19 cellular contexts compared by ENCODE assay signal in genomic region chr3:158830391-158830790, GRCh38. TPM values are rescaled to one million over a fixed set of nuclear protein-coding genes. Genes with fewer than 3 reads are reported as not detected.
A peak's percentile ranks its signal among the peaks of the same experiment; 100 is the strongest.
DNase-seq lines count a peak whose midpoint lies in the region; ATAC-seq and TF ChIP-seq lines count a peak whose summit lies in the region.
"Had no signal": no experiment of that assay in that cellular context is flagged by ENCODE, and none has a peak within 500 bp of the region (broad histone marks: within the 10 kb centered on the region; RNA-seq: fewer than 3 reads in every experiment).

No MANE protein-coding gene starts in this region.

- H2AFZ ChIP-seq in ACC112 (ENCODE audit: low read length, unreplicated experiment) (no peak overlapping the region), GM23248 (no peak overlapping the region)
- H2AFZ ChIP-seq: neural progenitor cell had no signal

- H3K36me3 ChIP-seq in ACC112 (ENCODE audit: insufficient read depth, low read length) (peaks cover 13% of the 10 kb centered on the region), GM23248 (ENCODE audit: low read depth) (peaks cover 38% of the 10 kb centered on the region)
- H3K36me3 ChIP-seq: neural progenitor cell had no signal

- no peak overlapping the region for H3K4me2 ChIP-seq in GM23248 (ENCODE audit: unreplicated experiment)
- H3K4me2 ChIP-seq: neural progenitor cell had no signal

- TF ChIP-seq POLR2A in GM18505 (IDR thresholded peaks at IDR 0.05; ENCODE audit: borderline replicate concordance, extremely low read depth, insufficient read depth, insufficient read length), result no peak

- in situ Hi-C loops in GM23248 (cut with MboI), result loop anchor here (25.0 kb wide), 1 partner anchor 982 kb away; no protein-coding TSS in a partner anchor

- H3K27ac ChIP-seq in ACC112 (ENCODE audit: low read depth, low read length) (peak overlapping the region; percentile 5; the same call in 1 of the 2 replicates), GM23248 (no peak overlapping the region)
- H3K27ac ChIP-seq: neural progenitor cell, skin epidermis, tibial nerve, VCaP had no signal

- H3K9ac ChIP-seq in GM23248, result no peak overlapping the region
- H3K9ac ChIP-seq: neural progenitor cell had no signal

- H3K79me2 ChIP-seq in ACC112 (ENCODE audit: control insufficient read depth, insufficient read depth, low read length, unreplicated experiment) (no peaks in the 10 kb centered on the region), GM23248 (ENCODE audit: insufficient read depth) (no peaks in the 10 kb centered on the region)

- H3K4me1 ChIP-seq in ACC112 (ENCODE audit: control insufficient read depth, insufficient read depth, low read length, unreplicated experiment) (peaks cover 8% of the 10 kb centered on the region), GM23248 (ENCODE audit: insufficient read depth) (no peaks in the 10 kb centered on the region)
- H3K4me1 ChIP-seq: neural progenitor cell, tibial nerve had no signal

- H3K27me3 ChIP-seq in ACC112 (ENCODE audit: insufficient read depth, low read length) (no peaks in the 10 kb centered on the region), GM23248 (replicated peaks; ENCODE audit: insufficient read depth) (no peaks in the 10 kb centered on the region)
- H3K27me3 ChIP-seq: neural progenitor cell, tibial nerve had no signal

- intact Hi-C loops in left colon (cut with DNase I, micrococcal nuclease), result loop anchor here in 1 of 2 donors (10.0 kb wide), 1 partner anchor 64 kb away; no protein-coding TSS in a partner anchor

- H3K9me2 ChIP-seq in GM23248 (ENCODE audit: insufficient read depth), result no peaks in the 10 kb centered on the region

- ATAC-seq in esophagus mucosa (peak; percentile 79), GM18505 (IDR thresholded peaks at IDR 0.05; ENCODE audit: unreplicated experiment) (no peak), left colon (no peak)
- ATAC-seq: CD8-positive, alpha-beta T cell; T-helper 17 cell had no signal

- WGBS in GM23248 (ENCODE audit: low coverage in 1 of 2, low lambda C conversion rate in 2 of 2, missing lambda C conversion rate in 2 of 2), 2 experiments, result 68 to 69% methylated on average over 4 of the region's 4 CpGs

- H3F3A ChIP-seq in GM23248 (ENCODE audit: insufficient read depth), result 0 out of 2 replicates have a peak, but pooled peaks cover 9% of the 10 kb centered on the region

- H3K4me3 ChIP-seq in ACC112 (ENCODE audit: low read depth, low read length) (no peak overlapping the region), GM23248 (no peak overlapping the region)
- H3K4me3 ChIP-seq: neural progenitor cell, skin epidermis, tibial nerve had no signal

- no peaks in the 10 kb centered on the region for H4K20me1 ChIP-seq in GM23248 (ENCODE audit: insufficient read depth)

- no peaks in the 10 kb centered on the region for H3K9me3 ChIP-seq in GM23248 (ENCODE audit: low read depth)
- H3K9me3 ChIP-seq: tibial nerve had no signal

- DNase-seq in GM23248 (peak; percentile 56), RKO (ENCODE audit: low spot score) (peak; percentile 88), hepatic stellate cell (ENCODE audit: low spot score) (no peak), left colon (no peak), NCI-H774 (lab: John Stamatoyannopoulos, UW) (no peak)
- DNase-seq: activated CD4-positive, alpha-beta memory T cell treated with anti-CD3 and anti-CD28 coated beads for 36 hours; activated naive CD4-positive, alpha-beta T cell treated with anti-CD3 and anti-CD28 coated beads, Interleukin-2, amount 10 ng/mL, durations not matched to agents 7 days and 5 days; CD8-positive, alpha-beta T cell; immature natural killer cell; NCI-H748 treated with DMSO at 0.1 percent for 48 hours; stimulated activated naive CD4-positive, alpha-beta T cell treated with Interleukin-2 at 50 U/mL for 16 hours; T-helper 17 cell had no signal

RNA-seq across cellular contexts. Expression of gene MFSD1, which starts 28.5 kb away (rescaled TPM):
- 159 and 177 TPM in 2 replicates for total RNA-seq in GM23248 (2014; rRNA removed; shearing (Covaris generic))
- polyA plus RNA-seq in GM23248 (2016; fragmentation: Nextera tagmentation; extraction: Ambion mirVana), result 92.0 and 100 TPM in 2 replicates
- total RNA-seq in esophagus mucosa, result 40.1 TPM
- 10 to 100 TPM; 60.8 to 62.0 TPM for total RNA-seq in left colon

Comparison
In these comparisons a context has a peak if more than half of its experiments do, and no peak if none do; other contexts are left out.
1. DNase-seq: peak in GM23248 (single experiment) and RKO (single experiment); none in hepatic stellate cell (single experiment), left colon (0 of 2) and NCI-H774 (single experiment).